Comparison of ENCODE assay signal across 33 cellular contexts in the genomic region with DNA sequence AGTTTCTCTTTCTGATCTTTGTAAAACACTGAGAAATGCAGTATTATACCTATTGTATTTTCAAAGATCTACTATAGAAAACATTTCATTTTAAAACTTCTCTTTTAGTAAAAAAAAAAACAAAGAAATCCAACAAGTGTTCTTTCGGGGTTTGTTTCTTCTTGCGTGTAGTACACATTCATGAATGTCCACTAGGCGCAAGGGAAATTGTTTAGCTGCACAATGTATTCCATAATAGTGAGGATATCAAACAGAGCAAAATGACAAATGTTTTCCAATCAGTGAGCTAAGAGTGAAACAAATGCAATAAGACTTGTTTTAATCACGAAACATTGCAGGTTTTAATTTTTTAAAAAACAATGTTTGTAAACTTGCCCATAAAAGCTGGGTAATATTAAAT.
"Had no signal": no experiment of that assay in that cellular context is flagged by ENCODE, and none has a peak within 500 bp of the region (broad histone marks: within the 10 kb centered on the region; RNA-seq: fewer than 3 reads in every experiment).

No MANE protein-coding gene starts in this region.

- H3K27ac ChIP-seq: adrenal gland, body of pancreas, brain microvascular endothelial cell, breast epithelium, VCaP had no signal

- H3K9me3 ChIP-seq: adrenal gland, body of pancreas, breast epithelium had no signal

- FAIRE-seq: astrocyte, TTC549 had no signal

- H3K4me1 ChIP-seq: adrenal gland, breast epithelium had no signal

- DNase-seq: activated B cell treated with CpG ODN at 0.5 μM for 24 hours; activated CD4-positive, alpha-beta memory T cell treated with anti-CD3 and anti-CD28 coated beads for 36 hours; activated CD4-positive, alpha-beta T cell treated with anti-CD3 and anti-CD28 coated beads for 4 hours; activated CD4-positive, alpha-beta T cell treated with anti-CD3 and anti-CD28 coated beads, Interleukin-2, amount 10 ng/mL, durations not matched to agents 24 days and 14 days; activated CD4-positive, alpha-beta T cell treated with anti-CD3 and anti-CD28 coated beads, Interleukin-2, amount 50 U/mL, for 1 hour; activated CD4-positive, alpha-beta T cell treated with anti-CD3 and anti-CD28 coated beads, Interleukin-2, amount 50 U/mL, for 4 hours; activated CD4-positive, CD25-positive, alpha-beta regulatory T cell treated with anti-CD3 and anti-CD28 coated beads, Interleukin-2, amount 50 U/mL, for 72 hours; activated CD8-positive, alpha-beta memory T cell treated with anti-CD3 and anti-CD28 coated beads, Interleukin-2, amount 50 U/mL, for 4 hours; activated CD8-positive, alpha-beta T cell treated with anti-CD3 and anti-CD28 coated beads for 36 hours; activated effector memory CD4-positive, alpha-beta T cell treated with anti-CD3 and anti-CD28 coated beads, Interleukin-2, amount 50 U/mL, for 16 hours; activated gamma-delta T cell treated with Interleukin-2 at 50 U/mL for 16 hours; activated naive CD4-positive, alpha-beta T cell; activated naive CD4-positive, alpha-beta T cell treated with anti-CD3 and anti-CD28 coated beads for 36 hours; activated naive CD4-positive, alpha-beta T cell treated with anti-CD3 and anti-CD28 coated beads, Interleukin-2, amount 50 U/mL, for 16 hours; activated naive CD8-positive, alpha-beta T cell treated with anti-CD3 and anti-CD28 coated beads for 36 hours; activated T-cell treated with anti-CD3 and anti-CD28 coated beads for 4 hours; activated T-cell treated with anti-CD3 and anti-CD28 coated beads, Interleukin-2, amount 50 U/mL, for 1 hour; activated T-cell treated with anti-CD3 and anti-CD28 coated beads, Interleukin-2, amount 50 U/mL, for 4 hours; activated T-cell treated with anti-CD3 and anti-CD28 coated beads, Interleukin-2, amount 50 U/mL, for 72 hours; adrenal gland; amniotic stem cell; aorta; body of pancreas; brain microvascular endothelial cell; central memory CD4-positive, alpha-beta T cell; T-helper 2 cell; T-helper 9 cell had no signal

- H3K4me3 ChIP-seq: adrenal gland, body of pancreas, breast epithelium had no signal

- ATAC-seq: activated CD8-positive, alpha-beta T cell treated with anti-CD3 and anti-CD28 coated beads for 36 hours; activated naive CD4-positive, alpha-beta T cell treated with anti-CD3 and anti-CD28 coated beads, Interleukin-2, amount 50 U/mL, for 72 hours; activated T-cell treated with anti-CD3 and anti-CD28 coated beads, Interleukin-2, amount 50 U/mL, for 4 hours; activated T-cell treated with anti-CD3 and anti-CD28 coated beads, Interleukin-2, amount 50 U/mL, for 72 hours; activated T-helper 17 cell treated with anti-CD3 and anti-CD28 coated beads, Interleukin-2, amount 50 U/mL, for 72 hours; body of pancreas had no signal
